In genomic region chr12:60168441-60168840, GRCh38 we compare ENCODE assay signal across 1 cellular context.
TF ChIP-seq lines count a peak whose summit lies in the region.

No MANE protein-coding gene starts in this region.

TF ChIP-seq in K562, 482 proteins besides CTCF, POLR2A, EP300 and RAD21 (continued from another document):
- peak in 1 of 2 experiments; percentile 73; a peak in 2 of 4 replicates for TF ChIP-seq FOXA3 (CRISPR knock-in tag; conservative IDR thresholded peaks at IDR 0.05 in 1 of 2, IDR thresholded peaks at IDR 0.05 in 1 of 2)
- TF ChIP-seq ZNF347 (CRISPR knock-in tag; IDR thresholded peaks at IDR 0.05; ENCODE audit: low read depth) = no peak
- TF ChIP-seq ZNF655 (CRISPR knock-in tag; IDR thresholded peaks at IDR 0.05) = no peak
- no peak for TF ChIP-seq ELF4 (CRISPR knock-in tag; IDR thresholded peaks at IDR 0.05)
- TF ChIP-seq MTA3 (IDR thresholded peaks at IDR 0.05; ENCODE audit: borderline replicate concordance) = no peak
- peak; percentile 79 for TF ChIP-seq FOXM1 (IDR thresholded peaks at IDR 0.05; ENCODE audit: low read depth)
- TF ChIP-seq FOXM1 (CRISPR knock-in tag; IDR thresholded peaks at IDR 0.05; ENCODE audit: low read depth) = no peak
- no peak for TF ChIP-seq PCBP2 (IDR thresholded peaks at IDR 0.05; ENCODE audit: low read depth, low read length, poor library complexity, severe bottlenecking)
- no peak for TF ChIP-seq CHCHD3 (CRISPR knock-in tag; IDR thresholded peaks at IDR 0.05)
- no peak for TF ChIP-seq TBP (optimal IDR thresholded peaks at IDR 0.05; ENCODE audit: low read depth, low read length)
- no peak for TF ChIP-seq MXI1 (IDR thresholded peaks at IDR 0.05; ENCODE audit: low read depth, low read length)
- peak; percentile 32; the same call in 1 of the 2 replicates for TF ChIP-seq SOX6 (IDR thresholded peaks at IDR 0.05)
- TF ChIP-seq, protein P1, sequence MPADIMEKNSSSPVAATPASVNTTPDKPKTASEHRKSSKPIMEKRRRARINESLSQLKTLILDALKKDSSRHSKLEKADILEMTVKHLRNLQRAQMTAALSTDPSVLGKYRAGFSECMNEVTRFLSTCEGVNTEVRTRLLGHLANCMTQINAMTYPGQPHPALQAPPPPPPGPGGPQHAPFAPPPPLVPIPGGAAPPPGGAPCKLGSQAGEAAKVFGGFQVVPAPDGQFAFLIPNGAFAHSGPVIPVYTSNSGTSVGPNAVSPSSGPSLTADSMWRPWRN (IDR thresholded peaks at IDR 0.05; ENCODE audit: low read depth) = 0 out of 2 replicates have a peak, but pooled peaks have one; percentile 22
- no peak for TF ChIP-seq CC2D1A (IDR thresholded peaks at IDR 0.05)
- no peak for TF ChIP-seq E2F6 (IDR thresholded peaks at IDR 0.05; ENCODE audit: borderline replicate concordance in 1 of 2, extremely low read depth in 1 of 2, insufficient read depth in 1 of 2, insufficient read length in 1 of 2, low read depth in 1 of 2, low read length in 1 of 2, poor library complexity in 1 of 2, severe bottlenecking in 1 of 2)
